ENCODE assay signal across 12 cellular contexts in genomic region chr2:150732064-150732463, GRCh38.
DNase-seq lines count a peak whose midpoint lies in the region; ATAC-seq and TF ChIP-seq lines count a peak whose summit lies in the region.
"Had no signal": no experiment of that assay in that cellular context is flagged by ENCODE, and none has a peak within 500 bp of the region (broad histone marks: within the 10 kb centered on the region; RNA-seq: fewer than 3 reads in every experiment).

No MANE protein-coding gene starts in this region.

- peak; percentile 63 for ATAC-seq in GM18505 (IDR thresholded peaks at IDR 0.05; ENCODE audit: unreplicated experiment)
- ATAC-seq in HG03432 (IDR thresholded peaks at IDR 0.05; ENCODE audit: unreplicated experiment), result peak; percentile 53
- ATAC-seq: stimulated activated naive CD8-positive, alpha-beta T cell treated with anti-CD3 and anti-CD28 coated beads, Interleukin-15, Interleukin-2, amounts not matched to agents 100 U/mL and 50 U/mL, for 24 hours had no signal

- no peak overlapping the region for H3K4me3 ChIP-seq in brain microvascular endothelial cell (ENCODE audit: low read depth, low read length)
- H3K4me3 ChIP-seq: neural progenitor cell had no signal

- H3K36me3 ChIP-seq in brain microvascular endothelial cell (replicated peaks), result no peaks in the 10 kb centered on the region
- H3K36me3 ChIP-seq: neural progenitor cell had no signal

- H3K27me3 ChIP-seq in brain microvascular endothelial cell (replicated peaks), result no peaks in the 10 kb centered on the region
- H3K27me3 ChIP-seq: neural progenitor cell had no signal

- H3K27ac ChIP-seq in brain microvascular endothelial cell (no peak overlapping the region), substantia nigra (ENCODE audit: low read depth, low read length, poor library complexity, severe bottlenecking) (no peak overlapping the region)
- H3K27ac ChIP-seq: neural progenitor cell, VCaP had no signal

- in situ Hi-C loops in brain microvascular endothelial cell (cut with HindIII; ENCODE audit: low pct_ligation_motif_present, low sequenced_read_pairs), result no loop called here

- peak; percentile 47 for DNase-seq in brain microvascular endothelial cell
- peak; percentile 60 for DNase-seq in non-pigmented ciliary epithelial cell (ENCODE audit: low read depth)
- no peak for DNase-seq in NCI-H1092 (lab: John Stamatoyannopoulos, UW)
- no peak for DNase-seq in Kasumi-1 (lab: John Stamatoyannopoulos, UW)
- no peak for DNase-seq in substantia nigra (lab: John Stamatoyannopoulos, UW)
- DNase-seq in germinal center (ENCODE audit: low spot score), result no peak
- DNase-seq: DND-41; stimulated activated naive CD8-positive, alpha-beta T cell treated with anti-CD3 and anti-CD28 coated beads, Interleukin-15, Interleukin-2, amounts not matched to agents 100 U/mL and 50 U/mL, for 24 hours had no signal

- no peak for TF ChIP-seq CTCF in brain microvascular endothelial cell (IDR thresholded peaks at IDR 0.05; ENCODE audit: low read depth, low read length, missing control alignments)

- no peak for TF ChIP-seq POLR2A in GM18505 (IDR thresholded peaks at IDR 0.05; ENCODE audit: borderline replicate concordance, extremely low read depth, insufficient read depth, insufficient read length)

Comparison
In these comparisons a context has a peak if more than half of its experiments do, and no peak if none do; other contexts are left out.
1. DNase-seq: peak in brain microvascular endothelial cell (single experiment) and non-pigmented ciliary epithelial cell (single experiment); none in NCI-H1092 (single experiment), Kasumi-1 (0 of 2), substantia nigra (0 of 49) and germinal center (single experiment).